7 cellular contexts compared by ENCODE assay signal in the genomic region with DNA sequence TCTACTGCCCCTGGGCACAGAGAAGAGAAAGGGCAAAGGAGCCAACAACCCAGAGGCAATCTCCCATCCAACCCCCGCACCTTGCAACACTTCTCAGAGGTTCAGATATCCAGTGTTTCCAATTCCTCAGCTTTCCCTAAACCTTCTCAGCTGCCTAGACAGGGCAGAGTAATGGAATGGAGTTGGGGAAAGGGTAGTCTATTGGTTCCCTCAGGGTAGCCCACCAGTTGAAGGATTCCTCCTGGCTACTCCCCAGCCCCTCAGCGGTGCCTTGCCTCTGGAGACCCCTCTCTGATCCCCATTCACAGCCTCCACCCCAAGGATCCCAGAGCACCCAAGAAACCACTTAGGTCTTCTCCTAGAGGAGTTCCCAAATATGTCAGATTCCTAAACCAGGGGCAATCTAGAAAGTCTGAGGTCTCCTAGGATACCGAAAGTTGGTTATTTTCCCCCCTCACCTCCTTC. TPM values are rescaled to one million over a fixed set of nuclear protein-coding genes. Genes with fewer than 3 reads are reported as not detected.
DNase-seq lines count a peak whose midpoint lies in the region; ATAC-seq and TF ChIP-seq lines count a peak whose summit lies in the region.
"Had no signal": no experiment of that assay in that cellular context is flagged by ENCODE, and none has a peak within 500 bp of the region (broad histone marks: within the 10 kb centered on the region; RNA-seq: fewer than 3 reads in every experiment).

No MANE protein-coding gene starts in this region.

- no peaks in the 10 kb centered on the region for H3K9me3 ChIP-seq in HCT116 (ENCODE audit: control insufficient read depth in 1 of 2, insufficient read depth in 1 of 2, low read depth in 1 of 2, low read length in 2 of 2)

- H3K27me3 ChIP-seq in HCT116 (ENCODE audit: insufficient read depth, low read length): peaks cover 12% of the 10 kb centered on the region; the same call in 1 of the 2 replicates

- H3K27ac ChIP-seq in HCT116 (ENCODE audit: low read depth, low read length) (no peak overlapping the region; the same call in 1 of the 2 replicates), coronary artery (no peak overlapping the region)
- H3K27ac ChIP-seq: SK-N-MC had no signal

- H3K4me1 ChIP-seq in HCT116 (ENCODE audit: control insufficient read depth in 1 of 2, insufficient read depth in 2 of 2, low read length in 2 of 2): peaks cover 31 to 33% of the 10 kb centered on the region in 2 experiments

- CTCF ChIA-PET in HCT116 (lab: Charles Lee): interaction anchor here (0.7 to 3.2 kb wide), 4 partner anchors 8 to 99 kb away, joined by 3 to 20 read pairs (median 4); a partner anchor contains a TSS

- TF ChIP-seq CTCF in HCT116 (IDR thresholded peaks at IDR 0.05 in 2 of 3, conservative IDR thresholded peaks at IDR 0.05 in 1 of 3; ENCODE audit: borderline replicate concordance in 1 of 3, insufficient read depth in 1 of 3, low read depth in 2 of 3, low read length in 2 of 3): no peak
- TF ChIP-seq CTCF in coronary artery (IDR thresholded peaks at IDR 0.05): no peak
- no peak for TF ChIP-seq CTCF in omental fat pad (IDR thresholded peaks at IDR 0.05)

- H3K4me2 ChIP-seq in HCT116 (ENCODE audit: low read length): peak overlapping the region; percentile 87

- RAD21 ChIA-PET in HCT116 (lab: Charles Lee; ENCODE audit: low non-redundant PET in 1 of 2, low total read pairs in 2 of 2, uncharacterized antibody in 2 of 2, unreplicated experiment in 2 of 2): no interaction called here

- no peaks in the 10 kb centered on the region for H3K36me3 ChIP-seq in HCT116 (ENCODE audit: control insufficient read depth in 1 of 2, insufficient read depth in 2 of 2, low read length in 2 of 2)

- H2AFZ ChIP-seq in HCT116 (ENCODE audit: low read depth, low read length, poor library complexity, severe bottlenecking): peak overlapping the region; percentile 94

- POLR2A ChIA-PET in HCT116 (lab: Charles Lee): interaction anchor here (0.9 to 2.2 kb wide), 3 partner anchors 11 to 25 kb away, joined by 3 to 10 read pairs (median 4); a partner anchor contains a TSS

- no peaks in the 10 kb centered on the region for H3K79me2 ChIP-seq in HCT116 (ENCODE audit: insufficient read depth, low read length)

- DNase-seq in HCT116 (ENCODE audit: low read depth, low spot score): no peak
- DNase-seq in coronary artery (ENCODE audit: low spot score): no peak
- DNase-seq in omental fat pad (ENCODE audit: low spot score): no peak
- DNase-seq in SK-N-DZ (ENCODE audit: low spot score): no peak

- no peaks in the 10 kb centered on the region for H4K20me1 ChIP-seq in HCT116 (ENCODE audit: insufficient read depth)

- BruUV-seq in HCT116 (replicated peaks; lab: Mats Ljungman, UMichigan): TSS peak; percentile 54

- ATAC-seq in HCT116 (peak; percentile 3; the same call in 1 of the 2 replicates), omental fat pad (ENCODE audit: low FRiP score) (peak; percentile 47), HG02973 (IDR thresholded peaks at IDR 0.05; ENCODE audit: unreplicated experiment) (no peak), HG03565 (IDR thresholded peaks at IDR 0.05; ENCODE audit: unreplicated experiment) (no peak)

- H3K4me3 ChIP-seq in HCT116 (replicated peaks in 1 of 2; ENCODE audit: low read depth in 1 of 2, low read length in 2 of 2) (peak overlapping the region; percentile 31 to 55), coronary artery (peak overlapping the region; percentile 59)
- H3K4me3 ChIP-seq: SK-N-MC had no signal

- intact Hi-C loops in HCT116 (cut with micrococcal nuclease): no loop called here

- no peak for TF ChIP-seq RAD21 in HCT116 (IDR thresholded peaks at IDR 0.05; ENCODE audit: low read depth)

- no peak for TF ChIP-seq POLR2A in HCT116 (IDR thresholded peaks at IDR 0.05; ENCODE audit: borderline replicate concordance, extremely low read depth, insufficient read depth, insufficient read length)

- H3K9me2 ChIP-seq in HCT116 (ENCODE audit: insufficient read depth): no peaks in the 10 kb centered on the region

- H3K9ac ChIP-seq in HCT116 (ENCODE audit: low read length): peak overlapping the region; percentile 56

TF ChIP-seq in HCT116, 20 proteins besides CTCF, POLR2A, EP300 and RAD21 (continues in another document):
- no peak for TF ChIP-seq JUND (IDR thresholded peaks at IDR 0.05)
- TF ChIP-seq SRF (IDR thresholded peaks at IDR 0.05; ENCODE audit: low read depth): no peak
- TF ChIP-seq EZH2 (IDR thresholded peaks at IDR 0.05): no peak
- TF ChIP-seq, protein P1, sequence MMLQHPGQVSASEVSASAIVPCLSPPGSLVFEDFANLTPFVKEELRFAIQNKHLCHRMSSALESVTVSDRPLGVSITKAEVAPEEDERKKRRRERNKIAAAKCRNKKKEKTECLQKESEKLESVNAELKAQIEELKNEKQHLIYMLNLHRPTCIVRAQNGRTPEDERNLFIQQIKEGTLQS (IDR thresholded peaks at IDR 0.05): no peak
- no peak for TF ChIP-seq CEBPB (IDR thresholded peaks at IDR 0.05; ENCODE audit: low read depth)
- TF ChIP-seq TCF7L2 (IDR thresholded peaks at IDR 0.05; ENCODE audit: borderline replicate concordance, extremely low read depth, insufficient read depth, insufficient read length): no peak
- TF ChIP-seq, protein P2, sequence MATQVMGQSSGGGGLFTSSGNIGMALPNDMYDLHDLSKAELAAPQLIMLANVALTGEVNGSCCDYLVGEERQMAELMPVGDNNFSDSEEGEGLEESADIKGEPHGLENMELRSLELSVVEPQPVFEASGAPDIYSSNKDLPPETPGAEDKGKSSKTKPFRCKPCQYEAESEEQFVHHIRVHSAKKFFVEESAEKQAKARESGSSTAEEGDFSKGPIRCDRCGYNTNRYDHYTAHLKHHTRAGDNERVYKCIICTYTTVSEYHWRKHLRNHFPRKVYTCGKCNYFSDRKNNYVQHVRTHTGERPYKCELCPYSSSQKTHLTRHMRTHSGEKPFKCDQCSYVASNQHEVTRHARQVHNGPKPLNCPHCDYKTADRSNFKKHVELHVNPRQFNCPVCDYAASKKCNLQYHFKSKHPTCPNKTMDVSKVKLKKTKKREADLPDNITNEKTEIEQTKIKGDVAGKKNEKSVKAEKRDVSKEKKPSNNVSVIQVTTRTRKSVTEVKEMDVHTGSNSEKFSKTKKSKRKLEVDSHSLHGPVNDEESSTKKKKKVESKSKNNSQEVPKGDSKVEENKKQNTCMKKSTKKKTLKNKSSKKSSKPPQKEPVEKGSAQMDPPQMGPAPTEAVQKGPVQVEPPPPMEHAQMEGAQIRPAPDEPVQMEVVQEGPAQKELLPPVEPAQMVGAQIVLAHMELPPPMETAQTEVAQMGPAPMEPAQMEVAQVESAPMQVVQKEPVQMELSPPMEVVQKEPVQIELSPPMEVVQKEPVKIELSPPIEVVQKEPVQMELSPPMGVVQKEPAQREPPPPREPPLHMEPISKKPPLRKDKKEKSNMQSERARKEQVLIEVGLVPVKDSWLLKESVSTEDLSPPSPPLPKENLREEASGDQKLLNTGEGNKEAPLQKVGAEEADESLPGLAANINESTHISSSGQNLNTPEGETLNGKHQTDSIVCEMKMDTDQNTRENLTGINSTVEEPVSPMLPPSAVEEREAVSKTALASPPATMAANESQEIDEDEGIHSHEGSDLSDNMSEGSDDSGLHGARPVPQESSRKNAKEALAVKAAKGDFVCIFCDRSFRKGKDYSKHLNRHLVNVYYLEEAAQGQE (IDR thresholded peaks at IDR 0.05; ENCODE audit: low read depth): no peak
- no peak for TF ChIP-seq SP1 (IDR thresholded peaks at IDR 0.05; ENCODE audit: low read depth)
- TF ChIP-seq FOSL1 (IDR thresholded peaks at IDR 0.05; ENCODE audit: low read depth): no peak
- TF ChIP-seq POLR2AphosphoS5 (IDR thresholded peaks at IDR 0.05; ENCODE audit: low read depth, low read length): no peak
- TF ChIP-seq EZH2phosphoT487 (IDR thresholded peaks at IDR 0.05; ENCODE audit: borderline replicate concordance): no peak
- no peak for TF ChIP-seq YY1 (IDR thresholded peaks at IDR 0.05; ENCODE audit: extremely low read depth, insufficient replicate concordance, low read depth, low read length)
- TF ChIP-seq EGR1 (IDR thresholded peaks at IDR 0.05; ENCODE audit: low read depth): no peak
- no peak for TF ChIP-seq SIN3A (IDR thresholded peaks at IDR 0.05; ENCODE audit: low read depth)
- no peak for TF ChIP-seq ZNF274 (IDR thresholded peaks at IDR 0.05; ENCODE audit: low read depth, low read length)
- no peak for TF ChIP-seq ZFX (IDR thresholded peaks at IDR 0.05)
- no peak for TF ChIP-seq CBX3 (IDR thresholded peaks at IDR 0.05; ENCODE audit: low read depth)
- no peak for TF ChIP-seq ELF1 (IDR thresholded peaks at IDR 0.05; ENCODE audit: borderline replicate concordance, low read depth)

RNA-seq across cellular contexts. Expression of a gene that starts 0.5 kb away (rescaled TPM):
- total RNA-seq in HCT116 (2021; ENCODE audit: unreplicated experiment) (1.3 TPM), omental fat pad (10 to 100 TPM in 1 of 4 donors, 1 to 10 TPM in 2, under 1 TPM in 1; 0.72 to 16.9 (median 2.1) TPM)
- polyA plus RNA-seq in HCT116 (2012): 0.69 and 0.81 TPM in 2 replicates
- polyA plus RNA-seq in SK-N-DZ (2014; cell fraction: cytosol; rRNA removed): 0.15 and 0.51 TPM in 2 replicates
- 0.47 TPM in 1 of 2 replicates, not detected in the other for polyA plus RNA-seq in SK-N-DZ (2014; cell fraction: nucleus; rRNA removed)

RNA-seq across cellular contexts. Expression of a gene that starts 19.8 kb away (rescaled TPM):
- total RNA-seq in HCT116 (2021; ENCODE audit: unreplicated experiment) (1,878 TPM), omental fat pad (100 to 1,000 TPM; 352 to 497 (median 414) TPM)
- polyA plus RNA-seq in HCT116 (2012): 1,517 and 1,973 TPM in 2 replicates
- polyA plus RNA-seq in SK-N-DZ (2014; cell fraction: cytosol; rRNA removed): 1,254 and 1,728 TPM in 2 replicates
- 616 and 1,253 TPM in 2 replicates for polyA plus RNA-seq in SK-N-DZ (2014; cell fraction: nucleus; rRNA removed)

RNA-seq across cellular contexts. Expression of a gene that starts 20.4 kb away (rescaled TPM):
- total RNA-seq in HCT116 (2021; ENCODE audit: unreplicated experiment) (72.3 TPM), omental fat pad (10 to 100 TPM; 20.9 to 38.8 (median 25.3) TPM)
- 9.7 and 16.1 TPM in 2 replicates for polyA plus RNA-seq in HCT116 (2012)
- polyA plus RNA-seq in SK-N-DZ (2014; cell fraction: cytosol; rRNA removed): 64.8 and 65.8 TPM in 2 replicates
- polyA plus RNA-seq in SK-N-DZ (2014; cell fraction: nucleus; rRNA removed): 27.8 and 50.7 TPM in 2 replicates

RNA-seq across cellular contexts. Expression of a gene that starts 24.6 kb away (rescaled TPM):
- total RNA-seq in HCT116 (2021; ENCODE audit: unreplicated experiment) (191 TPM), omental fat pad (100 to 1,000 TPM in 1 of 4 donors, 10 to 100 TPM in 3; 55.5 to 114 (median 81.8) TPM)
- 169 and 175 TPM in 2 replicates for polyA plus RNA-seq in HCT116 (2012)
- polyA plus RNA-seq in SK-N-DZ (2014; cell fraction: cytosol; rRNA removed): 181 and 301 TPM in 2 replicates
- 131 and 141 TPM in 2 replicates for polyA plus RNA-seq in SK-N-DZ (2014; cell fraction: nucleus; rRNA removed)

Comparison
In these comparisons a context has a peak if more than half of its experiments do, and no peak if none do; other contexts are left out.
1. ATAC-seq: peak in HCT116 (single experiment) and omental fat pad (single experiment); none in HG02973 (single experiment) and HG03565 (single experiment).